In genomic region chr20:2749343-2749950, GRCh38 we compare ENCODE assay signal across 2 cellular contexts.
A peak's percentile ranks its signal among the peaks of the same experiment; 100 is the strongest.
TF ChIP-seq lines count a peak whose summit lies in the region.

No MANE protein-coding gene starts in this region.

TF ChIP-seq in H1, 55 proteins besides CTCF, POLR2A, EP300 and RAD21:
- TF ChIP-seq GTF2F1 (IDR thresholded peaks at IDR 0.05; ENCODE audit: borderline replicate concordance, low read depth, low read length) (no peak), MAX (IDR thresholded peaks at IDR 0.05) (peak; percentile 34), SUZ12 (IDR thresholded peaks at IDR 0.05; ENCODE audit: low read length) (peak; percentile 69), E2F6 (IDR thresholded peaks at IDR 0.05) (0 out of 2 replicates have a peak, but pooled peaks have one; percentile 11), YY1 (IDR thresholded peaks at IDR 0.05; ENCODE audit: low read depth, low read length) (no peak), TEAD4 (IDR thresholded peaks at IDR 0.05; ENCODE audit: low read depth, low read length) (no peak), EGR1 (IDR thresholded peaks at IDR 0.05; ENCODE audit: borderline replicate concordance, low read depth, low read length) (no peak), KDM4A (IDR thresholded peaks at IDR 0.05; ENCODE audit: low read depth, low read length, severe bottlenecking) (peak; percentile 24)

TF ChIP-seq in HepG2, 621 proteins besides CTCF, POLR2A, EP300 and RAD21:
- TF ChIP-seq MIER3 (CRISPR knock-in tag; IDR thresholded peaks at IDR 0.05; ENCODE audit: borderline replicate concordance), result no peak
- TF ChIP-seq HOXA3 (CRISPR knock-in tag; IDR thresholded peaks at IDR 0.05), result peak; percentile 6; the same call in 1 of the 2 replicates
- 0 out of 2 replicates have a peak, but pooled peaks have one; percentile 24 for TF ChIP-seq SP2 (CRISPR knock-in tag; IDR thresholded peaks at IDR 0.05)
- TF ChIP-seq ZUFSP (CRISPR knock-in tag; IDR thresholded peaks at IDR 0.05; ENCODE audit: borderline replicate concordance), result no peak
- no peak for TF ChIP-seq ZNF225 (CRISPR knock-in tag; IDR thresholded peaks at IDR 0.05)
- TF ChIP-seq HDAC6 (IDR thresholded peaks at IDR 0.05; ENCODE audit: low read depth, low read length), result no peak
- TF ChIP-seq REPIN1 (CRISPR knock-in tag; IDR thresholded peaks at IDR 0.05; ENCODE audit: borderline replicate concordance, low read depth), result no peak
- TF ChIP-seq HOXA5 (CRISPR knock-in tag; IDR thresholded peaks at IDR 0.05), result no peak
- no peak for TF ChIP-seq FOXP1 (IDR thresholded peaks at IDR 0.05)
- no peak for TF ChIP-seq FOXP1 (CRISPR knock-in tag; IDR thresholded peaks at IDR 0.05)
- TF ChIP-seq DRAP1 (CRISPR knock-in tag; IDR thresholded peaks at IDR 0.05), result no peak
- TF ChIP-seq ZZZ3 (CRISPR knock-in tag; IDR thresholded peaks at IDR 0.05; ENCODE audit: borderline replicate concordance), result no peak
- no peak for TF ChIP-seq AKNA (CRISPR knock-in tag; IDR thresholded peaks at IDR 0.05; ENCODE audit: borderline replicate concordance)
- TF ChIP-seq THAP9 (CRISPR knock-in tag; IDR thresholded peaks at IDR 0.05; ENCODE audit: borderline replicate concordance), result no peak
- TF ChIP-seq SMAD1 (CRISPR knock-in tag; IDR thresholded peaks at IDR 0.05; ENCODE audit: borderline replicate concordance, low read depth), result no peak
- TF ChIP-seq KAT7 (CRISPR knock-in tag; IDR thresholded peaks at IDR 0.05; ENCODE audit: borderline replicate concordance), result no peak
- TF ChIP-seq ZFX (CRISPR knock-in tag; IDR thresholded peaks at IDR 0.05; ENCODE audit: low read depth), result no peak
- peak; percentile 69 for TF ChIP-seq MNT (IDR thresholded peaks at IDR 0.05)
- TF ChIP-seq ZBTB7B (CRISPR knock-in tag; IDR thresholded peaks at IDR 0.05), result no peak
- no peak for TF ChIP-seq ZSCAN21 (CRISPR knock-in tag; IDR thresholded peaks at IDR 0.05; ENCODE audit: borderline replicate concordance)
- no peak for TF ChIP-seq SSRP1 (CRISPR knock-in tag; IDR thresholded peaks at IDR 0.05)
- TF ChIP-seq PRDM10 (CRISPR knock-in tag; IDR thresholded peaks at IDR 0.05; ENCODE audit: low read depth), result no peak
- TF ChIP-seq HIVEP1 (CRISPR knock-in tag; IDR thresholded peaks at IDR 0.05), result 0 out of 2 replicates have a peak, but pooled peaks have one; percentile 33
- no peak for TF ChIP-seq REL (CRISPR knock-in tag; conservative IDR thresholded peaks at IDR 0.05)
- TF ChIP-seq NFAT5 (CRISPR knock-in tag; IDR thresholded peaks at IDR 0.05), result no peak
- TF ChIP-seq ZNF704 (CRISPR knock-in tag; IDR thresholded peaks at IDR 0.05; ENCODE audit: borderline replicate concordance), result no peak
- peak; percentile 38; the same call in 1 of the 2 replicates for TF ChIP-seq ZNF776 (CRISPR knock-in tag; IDR thresholded peaks at IDR 0.05)
- no peak for TF ChIP-seq TCF7 (IDR thresholded peaks at IDR 0.05; ENCODE audit: low read depth)
- TF ChIP-seq ZNF350 (CRISPR knock-in tag; IDR thresholded peaks at IDR 0.05; ENCODE audit: borderline replicate concordance, low read depth), result 0 out of 2 replicates have a peak, but pooled peaks have one; percentile 16
- no peak for TF ChIP-seq SIX1 (CRISPR knock-in tag; IDR thresholded peaks at IDR 0.05; ENCODE audit: borderline replicate concordance)
- no peak for TF ChIP-seq NPAS2 (CRISPR knock-in tag; IDR thresholded peaks at IDR 0.05; ENCODE audit: borderline replicate concordance)
- TF ChIP-seq MED1 (CRISPR knock-in tag; IDR thresholded peaks at IDR 0.05), result no peak
